In the genomic region with DNA sequence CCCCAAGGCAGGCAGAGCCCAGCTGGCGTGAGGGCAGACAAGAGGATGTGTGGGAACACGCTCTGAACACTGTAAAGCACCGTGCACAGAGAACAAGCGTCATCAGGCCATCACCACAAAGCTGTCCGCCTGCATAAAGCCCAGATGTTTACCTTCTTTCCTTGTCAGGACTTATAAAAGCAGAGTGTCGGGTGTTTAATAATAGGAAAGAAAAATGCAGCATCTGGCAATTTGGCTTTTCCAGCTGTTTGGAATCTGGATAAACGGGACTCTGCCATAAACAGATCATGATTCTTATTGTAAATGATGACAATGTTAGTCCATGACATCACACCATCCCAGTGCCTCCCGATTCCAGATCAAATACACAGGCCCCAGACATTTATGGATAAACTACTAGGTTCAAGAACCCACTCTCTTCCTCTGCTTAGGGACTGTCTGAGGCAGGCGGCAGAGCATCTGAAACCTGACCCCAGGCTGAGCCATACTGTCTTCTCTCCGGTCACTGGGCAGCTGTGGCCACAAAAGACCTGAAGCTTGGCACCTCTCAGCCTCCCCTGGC, we compare ENCODE assay signal across 12 cellular contexts. TPM values are rescaled to one million over a fixed set of nuclear protein-coding genes. Genes with fewer than 3 reads are reported as not detected.
DNase-seq lines count a peak whose midpoint lies in the region; ATAC-seq and TF ChIP-seq lines count a peak whose summit lies in the region.
"Had no signal": no experiment of that assay in that cellular context is flagged by ENCODE, and none has a peak within 500 bp of the region (broad histone marks: within the 10 kb centered on the region; RNA-seq: fewer than 3 reads in every experiment).

No MANE protein-coding gene starts in this region.

- H3K27me3 ChIP-seq in SK-N-SH (ENCODE audit: insufficient read depth) (no peaks in the 10 kb centered on the region), transverse colon (peaks cover 82% of the 10 kb centered on the region)

- 82% methylated on average over 9 of the region's 10 CpGs for WGBS in SK-N-SH (ENCODE audit: low lambda C conversion rate)
- WGBS in transverse colon (ENCODE audit: low coverage in 1 of 2), 2 donors = 54 to 55% methylated on average over 9 to 10 of the region's 10 CpGs

- H3K4me1 ChIP-seq in SK-N-SH (ENCODE audit: control insufficient read depth in 1 of 2, insufficient read depth in 2 of 2, low read depth in 1 of 2, low read length in 1 of 2) (peaks cover 8 to 34% of the 10 kb centered on the region in 2 experiments; a peak in 3 of 4 replicates), transverse colon (peaks cover 2 to 23% (median 14%) of the 10 kb centered on the region in 4 donors)

- POLR2A ChIA-PET in SK-N-SH (lab: Yijun Ruan, JAX) = no interaction called here

- intact Hi-C loops in transverse colon (cut with DNase I; ENCODE audit: low total_unique reads) = no loop called here

- H4K20me1 ChIP-seq in SK-N-SH (ENCODE audit: insufficient read depth) = no peaks in the 10 kb centered on the region

- H3K4me3 ChIP-seq in SK-N-SH (ENCODE audit: low read depth in 2 of 2, low read length in 1 of 2) (no peak overlapping the region), fibroblast of pulmonary artery (replicated peaks; ENCODE audit: low read depth, low read length) (no peak overlapping the region), transverse colon (no peak overlapping the region)

- H3K36me3 ChIP-seq in SK-N-SH (replicated peaks in 1 of 2; ENCODE audit: control insufficient read depth in 1 of 2, insufficient read depth in 2 of 2, low read length in 1 of 2) (no peaks in the 10 kb centered on the region), transverse colon (no peaks in the 10 kb centered on the region)

- no peak for TF ChIP-seq CTCF in SK-N-SH (IDR thresholded peaks at IDR 0.05)
- TF ChIP-seq CTCF in fibroblast of pulmonary artery (IDR thresholded peaks at IDR 0.05; ENCODE audit: low read length, missing control alignments) = no peak
- no peak for TF ChIP-seq CTCF in transverse colon (IDR thresholded peaks at IDR 0.05)

- CTCF ChIA-PET in SK-N-SH (lab: Yijun Ruan, JAX) = interaction anchor here (1.3 to 1.8 kb wide), 6 partner anchors 10 to 249 kb away, joined by 3 to 7 read pairs (median 5); no protein-coding TSS in a partner anchor

- H2AFZ ChIP-seq in SK-N-SH (ENCODE audit: low read depth) = no peak overlapping the region; the same call in 1 of the 2 replicates

- H3F3A ChIP-seq in SK-N-SH (replicated peaks; ENCODE audit: insufficient read depth) = peaks cover 30% of the 10 kb centered on the region

- no peaks in the 10 kb centered on the region for H3K9me2 ChIP-seq in SK-N-SH

- H3K9me3 ChIP-seq in SK-N-SH = no peaks in the 10 kb centered on the region
- no peaks in the 10 kb centered on the region for H3K9me3 ChIP-seq in transverse colon

- in situ Hi-C loops in transverse colon (cut with MboI; ENCODE audit: low pct_ligation_motif_present in 1 of 4, low pct_unique_long_range_greater_than_20kb in 1 of 4, low sequenced_read_pairs in 3 of 4) = no loop called here

- H3K4me2 ChIP-seq in SK-N-SH = peak overlapping the region; percentile 45; the same call in 1 of the 2 replicates

- no peaks in the 10 kb centered on the region for H3K79me2 ChIP-seq in SK-N-SH (ENCODE audit: insufficient read depth)

- TF ChIP-seq RAD21 in SK-N-SH (IDR thresholded peaks at IDR 0.05; ENCODE audit: low read length) = no peak

- ATAC-seq in SK-N-SH treated with all-trans-retinoic acid at 6 μM for 48 hours = no peak
- ATAC-seq: HCT116 had no signal

- peak overlapping the region; percentile 6; the same call in 1 of the 2 replicates for H3K9ac ChIP-seq in SK-N-SH

- no peak for TF ChIP-seq POLR2A in transverse colon (IDR thresholded peaks at IDR 0.05)

- TF ChIP-seq EP300 in SK-N-SH (IDR thresholded peaks at IDR 0.05; ENCODE audit: borderline replicate concordance in 1 of 2, low read depth in 1 of 2, low read length in 1 of 2) (no peak), transverse colon (IDR thresholded peaks at IDR 0.05; ENCODE audit: low read depth) (no peak)

- H3K27ac ChIP-seq in SK-N-SH (ENCODE audit: low read depth in 2 of 2, low read length in 1 of 2) = peak overlapping the region in 1 of 2 experiments; percentile 91; a peak in 2 of 4 replicates
- peak overlapping the region in 3 of 4 donors; percentile 41 to 53 (median 42) for H3K27ac ChIP-seq in transverse colon

- DNase-seq in SK-N-SH (no peak), RPMI8226 (peak; percentile 21), fibroblast of pulmonary artery (ENCODE audit: low read depth) (peak; percentile 63), transverse colon (no peak), MV-4-11 (lab: John Stamatoyannopoulos, UW) (no peak), mesenteric fat pad (ENCODE audit: low spot score) (no peak)
- no peak for DNase-seq in activated T-cell treated with anti-CD3 and anti-CD28 coated beads, Interleukin-2, amount 50 U/mL, for 48 hours
- DNase-seq: dermis blood vessel endothelial cell, DMS153 had no signal

TF ChIP-seq in SK-N-SH, 30 proteins besides CTCF, POLR2A, EP300 and RAD21 (continues in another document):
- TF ChIP-seq JUND (IDR thresholded peaks at IDR 0.05) (no peak), EZH2phosphoT487 (IDR thresholded peaks at IDR 0.05; ENCODE audit: borderline replicate concordance, low read depth) (no peak), FOSL2 (IDR thresholded peaks at IDR 0.05; ENCODE audit: borderline replicate concordance, low read depth) (no peak), YY1 (IDR thresholded peaks at IDR 0.05; ENCODE audit: low read depth) (no peak), FOXJ3 (CRISPR knock-in tag; IDR thresholded peaks at IDR 0.05) (no peak), TAF1 (IDR thresholded peaks at IDR 0.05; ENCODE audit: borderline replicate concordance, low read depth, low read length) (no peak)
- TF ChIP-seq, protein P1, sequence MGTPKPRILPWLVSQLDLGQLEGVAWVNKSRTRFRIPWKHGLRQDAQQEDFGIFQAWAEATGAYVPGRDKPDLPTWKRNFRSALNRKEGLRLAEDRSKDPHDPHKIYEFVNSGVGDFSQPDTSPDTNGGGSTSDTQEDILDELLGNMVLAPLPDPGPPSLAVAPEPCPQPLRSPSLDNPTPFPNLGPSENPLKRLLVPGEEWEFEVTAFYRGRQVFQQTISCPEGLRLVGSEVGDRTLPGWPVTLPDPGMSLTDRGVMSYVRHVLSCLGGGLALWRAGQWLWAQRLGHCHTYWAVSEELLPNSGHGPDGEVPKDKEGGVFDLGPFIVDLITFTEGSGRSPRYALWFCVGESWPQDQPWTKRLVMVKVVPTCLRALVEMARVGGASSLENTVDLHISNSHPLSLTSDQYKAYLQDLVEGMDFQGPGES (IDR thresholded peaks at IDR 0.05; ENCODE audit: low read depth, low read length) = no peak
- TF ChIP-seq, protein P2, sequence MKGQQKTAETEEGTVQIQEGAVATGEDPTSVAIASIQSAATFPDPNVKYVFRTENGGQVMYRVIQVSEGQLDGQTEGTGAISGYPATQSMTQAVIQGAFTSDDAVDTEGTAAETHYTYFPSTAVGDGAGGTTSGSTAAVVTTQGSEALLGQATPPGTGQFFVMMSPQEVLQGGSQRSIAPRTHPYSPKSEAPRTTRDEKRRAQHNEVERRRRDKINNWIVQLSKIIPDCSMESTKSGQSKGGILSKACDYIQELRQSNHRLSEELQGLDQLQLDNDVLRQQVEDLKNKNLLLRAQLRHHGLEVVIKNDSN (IDR thresholded peaks at IDR 0.05; ENCODE audit: borderline replicate concordance, low read depth) = no peak

TF ChIP-seq in SK-N-SH treated with all-trans-retinoic acid at 6 μM for 48 hours, 23 proteins besides CTCF, POLR2A, EP300 and RAD21:
- no peak for TF ChIP-seq BACH2 (CRISPR knock-in tag; IDR thresholded peaks at IDR 0.05; ENCODE audit: borderline replicate concordance)
- TF ChIP-seq ARNTL (CRISPR knock-in tag; IDR thresholded peaks at IDR 0.05; ENCODE audit: borderline replicate concordance, low read depth) = no peak
- no peak for TF ChIP-seq PPARA (CRISPR knock-in tag; IDR thresholded peaks at IDR 0.05; ENCODE audit: borderline replicate concordance)
- TF ChIP-seq ESRRG (CRISPR knock-in tag; IDR thresholded peaks at IDR 0.05) = no peak
- TF ChIP-seq ZNF70 (CRISPR knock-in tag; IDR thresholded peaks at IDR 0.05) = no peak
- no peak for TF ChIP-seq ZNF8 (CRISPR knock-in tag; IDR thresholded peaks at IDR 0.05)
- TF ChIP-seq, protein P3, sequence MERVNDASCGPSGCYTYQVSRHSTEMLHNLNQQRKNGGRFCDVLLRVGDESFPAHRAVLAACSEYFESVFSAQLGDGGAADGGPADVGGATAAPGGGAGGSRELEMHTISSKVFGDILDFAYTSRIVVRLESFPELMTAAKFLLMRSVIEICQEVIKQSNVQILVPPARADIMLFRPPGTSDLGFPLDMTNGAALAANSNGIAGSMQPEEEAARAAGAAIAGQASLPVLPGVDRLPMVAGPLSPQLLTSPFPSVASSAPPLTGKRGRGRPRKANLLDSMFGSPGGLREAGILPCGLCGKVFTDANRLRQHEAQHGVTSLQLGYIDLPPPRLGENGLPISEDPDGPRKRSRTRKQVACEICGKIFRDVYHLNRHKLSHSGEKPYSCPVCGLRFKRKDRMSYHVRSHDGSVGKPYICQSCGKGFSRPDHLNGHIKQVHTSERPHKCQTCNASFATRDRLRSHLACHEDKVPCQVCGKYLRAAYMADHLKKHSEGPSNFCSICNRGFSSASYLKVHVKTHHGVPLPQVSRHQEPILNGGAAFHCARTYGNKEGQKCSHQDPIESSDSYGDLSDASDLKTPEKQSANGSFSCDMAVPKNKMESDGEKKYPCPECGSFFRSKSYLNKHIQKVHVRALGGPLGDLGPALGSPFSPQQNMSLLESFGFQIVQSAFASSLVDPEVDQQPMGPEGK (CRISPR knock-in tag; IDR thresholded peaks at IDR 0.05; ENCODE audit: borderline replicate concordance) = no peak
- no peak for TF ChIP-seq OSR1 (CRISPR knock-in tag; IDR thresholded peaks at IDR 0.05)
- TF ChIP-seq GLIS3 (CRISPR knock-in tag; IDR thresholded peaks at IDR 0.05) = no peak
- no peak for TF ChIP-seq RARB (CRISPR knock-in tag; IDR thresholded peaks at IDR 0.05)

RNA-seq across cellular contexts. Expression of a gene that starts 4.2 kb away (rescaled TPM):
- polyA plus RNA-seq in SK-N-SH (2012; rRNA removed) = 0.05 and 0.13 TPM in 2 replicates
- polyA plus RNA-seq in SK-N-SH (2012; cell fraction: cytosol; rRNA removed) = 0.06 and 0.09 TPM in 2 replicates
- polyA plus RNA-seq in SK-N-SH (2012; cell fraction: nucleus; rRNA removed) = 0.15 and 0.25 TPM in 2 replicates
- under 1 TPM in 3 of 4 donors, not detected in 1; 0.16 to 0.75 (median 0.27) TPM for total RNA-seq in transverse colon
- 2.1 TPM for total RNA-seq in mesenteric fat pad
- total RNA-seq: dermis blood vessel endothelial cell, neural crest cell had no signal

Comparison
In these comparisons a context has a peak if more than half of its experiments do, and no peak if none do; other contexts are left out.
1. DNase-seq: peak in RPMI8226 (single experiment) and fibroblast of pulmonary artery (single experiment); none in SK-N-SH (single experiment), transverse colon (single experiment), MV-4-11 (single experiment), activated T-cell treated with anti-CD3 and anti-CD28 coated beads, Interleukin-2, amount 50 U/mL, for 48 hours (0 of 2) and mesenteric fat pad (single experiment).